1 cellular context compared by ENCODE assay signal in the genomic region with DNA sequence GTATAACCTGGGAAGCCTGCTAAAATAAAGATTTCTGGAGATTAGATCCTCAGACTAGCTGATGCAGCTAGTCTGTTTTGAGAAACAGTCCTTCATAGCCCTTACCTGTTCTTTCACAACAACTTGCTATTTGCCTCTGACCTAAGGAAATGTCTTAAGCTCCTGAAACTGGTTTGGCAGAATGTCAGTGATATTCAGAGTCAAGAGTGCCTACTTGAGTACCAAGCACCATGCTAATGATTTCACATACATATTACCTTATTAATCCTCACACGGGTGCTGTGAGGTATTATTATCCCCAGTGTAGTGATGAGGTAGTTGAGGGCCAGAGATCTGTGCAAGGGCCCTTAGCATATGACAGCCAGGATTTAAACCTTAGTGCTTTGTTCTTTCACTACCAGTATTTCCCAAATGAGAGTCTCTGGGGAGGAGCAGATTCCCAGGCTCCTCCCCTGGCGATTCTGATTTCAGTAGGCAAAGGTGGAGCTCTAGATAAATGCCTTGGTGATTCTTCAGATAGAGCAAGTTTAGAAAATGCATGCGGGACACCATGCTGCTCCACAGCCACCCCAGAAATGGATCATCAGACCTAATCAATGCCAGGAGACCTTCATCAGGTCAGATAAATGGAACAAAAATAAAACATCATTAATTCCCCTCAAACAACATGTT.
TF ChIP-seq lines count a peak whose summit lies in the region.

No MANE protein-coding gene starts in this region.

TF ChIP-seq in GM23338, 12 proteins besides CTCF, POLR2A, EP300 and RAD21 (continued from another document):
- TF ChIP-seq, protein P1, sequence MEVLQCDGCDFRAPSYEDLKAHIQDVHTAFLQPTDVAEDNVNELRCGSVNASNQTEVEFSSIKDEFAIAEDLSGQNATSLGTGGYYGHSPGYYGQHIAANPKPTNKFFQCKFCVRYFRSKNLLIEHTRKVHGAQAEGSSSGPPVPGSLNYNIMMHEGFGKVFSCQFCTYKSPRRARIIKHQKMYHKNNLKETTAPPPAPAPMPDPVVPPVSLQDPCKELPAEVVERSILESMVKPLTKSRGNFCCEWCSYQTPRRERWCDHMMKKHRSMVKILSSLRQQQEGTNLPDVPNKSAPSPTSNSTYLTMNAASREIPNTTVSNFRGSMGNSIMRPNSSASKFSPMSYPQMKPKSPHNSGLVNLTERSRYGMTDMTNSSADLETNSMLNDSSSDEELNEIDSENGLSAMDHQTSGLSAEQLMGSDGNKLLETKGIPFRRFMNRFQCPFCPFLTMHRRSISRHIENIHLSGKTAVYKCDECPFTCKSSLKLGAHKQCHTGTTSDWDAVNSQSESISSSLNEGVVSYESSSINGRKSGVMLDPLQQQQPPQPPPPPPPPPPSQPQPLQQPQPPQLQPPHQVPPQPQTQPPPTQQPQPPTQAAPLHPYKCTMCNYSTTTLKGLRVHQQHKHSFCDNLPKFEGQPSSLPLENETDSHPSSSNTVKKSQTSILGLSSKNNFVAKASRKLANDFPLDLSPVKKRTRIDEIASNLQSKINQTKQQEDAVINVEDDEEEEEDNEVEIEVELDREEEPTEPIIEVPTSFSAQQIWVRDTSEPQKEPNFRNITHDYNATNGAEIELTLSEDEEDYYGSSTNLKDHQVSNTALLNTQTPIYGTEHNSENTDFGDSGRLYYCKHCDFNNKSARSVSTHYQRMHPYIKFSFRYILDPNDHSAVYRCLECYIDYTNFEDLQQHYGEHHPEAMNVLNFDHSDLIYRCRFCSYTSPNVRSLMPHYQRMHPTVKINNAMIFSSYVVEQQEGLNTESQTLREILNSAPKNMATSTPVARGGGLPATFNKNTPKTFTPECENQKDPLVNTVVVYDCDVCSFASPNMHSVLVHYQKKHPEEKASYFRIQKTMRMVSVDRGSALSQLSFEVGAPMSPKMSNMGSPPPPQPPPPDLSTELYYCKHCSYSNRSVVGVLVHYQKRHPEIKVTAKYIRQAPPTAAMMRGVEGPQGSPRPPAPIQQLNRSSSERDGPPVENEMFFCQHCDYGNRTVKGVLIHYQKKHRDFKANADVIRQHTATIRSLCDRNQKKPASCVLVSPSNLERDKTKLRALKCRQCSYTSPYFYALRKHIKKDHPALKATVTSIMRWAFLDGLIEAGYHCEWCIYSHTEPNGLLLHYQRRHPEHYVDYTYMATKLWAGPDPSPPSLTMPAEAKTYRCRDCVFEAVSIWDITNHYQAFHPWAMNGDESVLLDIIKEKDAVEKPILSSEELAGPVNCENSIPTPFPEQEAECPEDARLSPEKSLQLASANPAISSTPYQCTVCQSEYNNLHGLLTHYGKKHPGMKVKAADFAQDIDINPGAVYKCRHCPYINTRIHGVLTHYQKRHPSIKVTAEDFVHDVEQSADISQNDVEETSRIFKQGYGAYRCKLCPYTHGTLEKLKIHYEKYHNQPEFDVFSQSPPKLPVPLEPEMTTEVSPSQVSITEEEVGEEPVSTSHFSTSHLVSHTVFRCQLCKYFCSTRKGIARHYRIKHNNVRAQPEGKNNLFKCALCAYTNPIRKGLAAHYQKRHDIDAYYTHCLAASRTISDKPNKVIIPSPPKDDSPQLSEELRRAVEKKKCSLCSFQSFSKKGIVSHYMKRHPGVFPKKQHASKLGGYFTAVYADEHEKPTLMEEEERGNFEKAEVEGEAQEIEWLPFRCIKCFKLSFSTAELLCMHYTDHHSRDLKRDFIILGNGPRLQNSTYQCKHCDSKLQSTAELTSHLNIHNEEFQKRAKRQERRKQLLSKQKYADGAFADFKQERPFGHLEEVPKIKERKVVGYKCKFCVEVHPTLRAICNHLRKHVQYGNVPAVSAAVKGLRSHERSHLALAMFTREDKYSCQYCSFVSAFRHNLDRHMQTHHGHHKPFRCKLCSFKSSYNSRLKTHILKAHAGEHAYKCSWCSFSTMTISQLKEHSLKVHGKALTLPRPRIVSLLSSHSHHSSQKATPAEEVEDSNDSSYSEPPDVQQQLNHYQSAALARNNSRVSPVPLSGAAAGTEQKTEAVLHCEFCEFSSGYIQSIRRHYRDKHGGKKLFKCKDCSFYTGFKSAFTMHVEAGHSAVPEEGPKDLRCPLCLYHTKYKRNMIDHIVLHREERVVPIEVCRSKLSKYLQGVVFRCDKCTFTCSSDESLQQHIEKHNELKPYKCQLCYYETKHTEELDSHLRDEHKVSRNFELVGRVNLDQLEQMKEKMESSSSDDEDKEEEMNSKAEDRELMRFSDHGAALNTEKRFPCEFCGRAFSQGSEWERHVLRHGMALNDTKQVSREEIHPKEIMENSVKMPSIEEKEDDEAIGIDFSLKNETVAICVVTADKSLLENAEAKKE (CRISPR knock-in tag; IDR thresholded peaks at IDR 0.05) = no peak
- TF ChIP-seq ZNF114 (CRISPR knock-in tag; IDR thresholded peaks at IDR 0.05) = no peak
- TF ChIP-seq, protein P2, sequence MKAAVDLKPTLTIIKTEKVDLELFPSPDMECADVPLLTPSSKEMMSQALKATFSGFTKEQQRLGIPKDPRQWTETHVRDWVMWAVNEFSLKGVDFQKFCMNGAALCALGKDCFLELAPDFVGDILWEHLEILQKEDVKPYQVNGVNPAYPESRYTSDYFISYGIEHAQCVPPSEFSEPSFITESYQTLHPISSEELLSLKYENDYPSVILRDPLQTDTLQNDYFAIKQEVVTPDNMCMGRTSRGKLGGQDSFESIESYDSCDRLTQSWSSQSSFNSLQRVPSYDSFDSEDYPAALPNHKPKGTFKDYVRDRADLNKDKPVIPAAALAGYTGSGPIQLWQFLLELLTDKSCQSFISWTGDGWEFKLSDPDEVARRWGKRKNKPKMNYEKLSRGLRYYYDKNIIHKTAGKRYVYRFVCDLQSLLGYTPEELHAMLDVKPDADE (IDR thresholded peaks at IDR 0.05) = no peak
- TF ChIP-seq POLR2AphosphoS5 (IDR thresholded peaks at IDR 0.05; ENCODE audit: low read depth) = no peak
- TF ChIP-seq STAT1 (IDR thresholded peaks at IDR 0.05; ENCODE audit: unreplicated experiment) = no peak
- TF ChIP-seq EZH2 (IDR thresholded peaks at IDR 0.05; ENCODE audit: low read depth, unreplicated experiment) = no peak
- TF ChIP-seq EZH2phosphoT487 (IDR thresholded peaks at IDR 0.05; ENCODE audit: unreplicated experiment) = no peak
- TF ChIP-seq, protein P3, sequence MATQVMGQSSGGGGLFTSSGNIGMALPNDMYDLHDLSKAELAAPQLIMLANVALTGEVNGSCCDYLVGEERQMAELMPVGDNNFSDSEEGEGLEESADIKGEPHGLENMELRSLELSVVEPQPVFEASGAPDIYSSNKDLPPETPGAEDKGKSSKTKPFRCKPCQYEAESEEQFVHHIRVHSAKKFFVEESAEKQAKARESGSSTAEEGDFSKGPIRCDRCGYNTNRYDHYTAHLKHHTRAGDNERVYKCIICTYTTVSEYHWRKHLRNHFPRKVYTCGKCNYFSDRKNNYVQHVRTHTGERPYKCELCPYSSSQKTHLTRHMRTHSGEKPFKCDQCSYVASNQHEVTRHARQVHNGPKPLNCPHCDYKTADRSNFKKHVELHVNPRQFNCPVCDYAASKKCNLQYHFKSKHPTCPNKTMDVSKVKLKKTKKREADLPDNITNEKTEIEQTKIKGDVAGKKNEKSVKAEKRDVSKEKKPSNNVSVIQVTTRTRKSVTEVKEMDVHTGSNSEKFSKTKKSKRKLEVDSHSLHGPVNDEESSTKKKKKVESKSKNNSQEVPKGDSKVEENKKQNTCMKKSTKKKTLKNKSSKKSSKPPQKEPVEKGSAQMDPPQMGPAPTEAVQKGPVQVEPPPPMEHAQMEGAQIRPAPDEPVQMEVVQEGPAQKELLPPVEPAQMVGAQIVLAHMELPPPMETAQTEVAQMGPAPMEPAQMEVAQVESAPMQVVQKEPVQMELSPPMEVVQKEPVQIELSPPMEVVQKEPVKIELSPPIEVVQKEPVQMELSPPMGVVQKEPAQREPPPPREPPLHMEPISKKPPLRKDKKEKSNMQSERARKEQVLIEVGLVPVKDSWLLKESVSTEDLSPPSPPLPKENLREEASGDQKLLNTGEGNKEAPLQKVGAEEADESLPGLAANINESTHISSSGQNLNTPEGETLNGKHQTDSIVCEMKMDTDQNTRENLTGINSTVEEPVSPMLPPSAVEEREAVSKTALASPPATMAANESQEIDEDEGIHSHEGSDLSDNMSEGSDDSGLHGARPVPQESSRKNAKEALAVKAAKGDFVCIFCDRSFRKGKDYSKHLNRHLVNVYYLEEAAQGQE (IDR thresholded peaks at IDR 0.05; ENCODE audit: unreplicated experiment) = no peak
